ENCODE assay signal across 28 cellular contexts in the genomic region with DNA sequence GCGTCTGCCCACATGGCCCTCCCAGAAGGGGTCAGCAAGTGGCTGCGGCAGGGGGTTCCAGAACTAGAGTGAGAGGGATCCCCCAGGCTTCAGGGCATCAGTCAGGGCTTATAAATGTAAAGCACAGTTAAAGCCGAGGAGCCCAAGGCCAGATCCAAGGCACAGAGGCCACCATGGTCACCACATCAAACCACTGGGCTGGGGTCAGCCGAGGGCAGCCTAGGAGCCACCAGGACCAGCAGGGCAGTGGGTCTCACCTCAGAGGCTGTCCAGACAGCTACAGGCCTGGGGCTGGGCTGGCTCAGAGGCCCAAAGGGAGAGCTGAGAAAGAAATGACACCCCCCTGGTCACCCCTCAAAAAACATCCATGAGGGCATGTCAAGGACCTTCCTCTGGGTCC.
"Had no signal": no experiment of that assay in that cellular context is flagged by ENCODE, and none has a peak within 500 bp of the region (broad histone marks: within the 10 kb centered on the region; RNA-seq: fewer than 3 reads in every experiment).

No MANE protein-coding gene starts in this region.

- FAIRE-seq: colon, endometrium, endothelial cell of umbilical vein, frontal cortex had no signal

- H3K9me3 Mint-ChIP-seq: dendritic cell treated with granulocyte-macrophage colony-stimulating factor and Interleukin-4, amounts not matched to agents 40 ng/mL and 50 ng/mL, for 4 days; effector memory CD8-positive, alpha-beta T cell had no signal

- H3K27me3 ChIP-seq: colonic mucosa, esophagus muscularis mucosa, gastrocnemius medialis, gastroesophageal sphincter, heart left ventricle, heart right ventricle had no signal

- H3K27ac Mint-ChIP-seq: dendritic cell treated with granulocyte-macrophage colony-stimulating factor and Interleukin-4, amounts not matched to agents 40 ng/mL and 50 ng/mL, for 4 days; effector memory CD8-positive, alpha-beta T cell; endodermal cell had no signal

- H3K27ac ChIP-seq: colonic mucosa, coronary artery, dorsolateral prefrontal cortex, epithelial cell of prostate, esophagus muscularis mucosa, esophagus squamous epithelium, foreskin keratinocyte, gastroesophageal sphincter, heart left ventricle, heart right ventricle had no signal

- H3K36me3 ChIP-seq: colonic mucosa, esophagus muscularis mucosa, esophagus squamous epithelium, gastrocnemius medialis, gastroesophageal sphincter, heart left ventricle, heart right ventricle had no signal

- H3K27me3 Mint-ChIP-seq: dendritic cell treated with granulocyte-macrophage colony-stimulating factor and Interleukin-4, amounts not matched to agents 40 ng/mL and 50 ng/mL, for 4 days had no signal

- H3K4me3 Mint-ChIP-seq: dendritic cell treated with granulocyte-macrophage colony-stimulating factor and Interleukin-4, amounts not matched to agents 40 ng/mL and 50 ng/mL, for 4 days; effector memory CD8-positive, alpha-beta T cell; endodermal cell had no signal

- H3K4me3 ChIP-seq: colonic mucosa, coronary artery, dorsolateral prefrontal cortex, esophagus muscularis mucosa, esophagus squamous epithelium, gastrocnemius medialis, gastroesophageal sphincter, heart left ventricle, heart right ventricle had no signal

- DNase-seq: colonic mucosa; cortex of kidney; dermis blood vessel endothelial cell; effector CD4-positive, alpha-beta T cell; effector CD8-positive, alpha-beta T cell; effector memory CD4-positive, alpha-beta T cell; effector memory CD8-positive, alpha-beta T cell; endodermal cell; erythroblast; esophagus squamous epithelium; foreskin fibroblast; foreskin keratinocyte; foreskin melanocyte; gastrocnemius medialis; glutamatergic neuron; heart left ventricle; heart right ventricle had no signal

- H3K4me1 ChIP-seq: colonic mucosa, foreskin keratinocyte had no signal

- H3K9me3 ChIP-seq: colonic mucosa, esophagus squamous epithelium, gastrocnemius medialis, gastroesophageal sphincter had no signal

- ATAC-seq: effector memory CD8-positive, alpha-beta T cell; esophagus mucosa; foreskin keratinocyte; gastrocnemius medialis; gastroesophageal sphincter; heart left ventricle had no signal
